Comparison of ENCODE assay signal across 34 cellular contexts in the genomic region with DNA sequence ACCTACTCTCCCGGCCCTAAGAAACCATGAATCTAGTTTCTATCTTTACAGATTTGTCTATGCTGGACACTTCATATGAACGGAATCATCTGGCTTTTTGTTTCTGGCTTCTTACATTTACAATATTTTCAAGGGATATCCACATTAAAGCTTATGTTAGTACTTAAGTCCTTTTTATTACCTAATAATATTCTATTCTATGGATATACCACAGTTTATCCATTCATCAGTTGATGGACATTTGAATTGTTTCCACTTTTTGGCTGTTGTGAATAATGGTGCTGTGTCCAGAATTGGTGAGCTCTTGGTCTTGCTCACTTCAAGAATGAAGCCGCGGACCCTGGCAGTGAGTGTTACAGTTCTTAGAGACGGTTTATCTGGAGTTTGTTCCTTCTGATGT.
"Had no signal": no experiment of that assay in that cellular context is flagged by ENCODE, and none has a peak within 500 bp of the region (broad histone marks: within the 10 kb centered on the region; RNA-seq: fewer than 3 reads in every experiment).

No MANE protein-coding gene starts in this region.

- H3K4me3 ChIP-seq: MG63 had no signal

- H3K27ac ChIP-seq: KMS-11 had no signal

- H3K27me3 ChIP-seq: MG63 had no signal

- H3K9ac ChIP-seq: KMS-11 had no signal

- DNase-seq: Karpas-422, Kasumi-1, KG1, MG63, MM.1S, MV-4-11, NCI-H1048, NCI-H1092, NCI-H1092 treated with DMSO at 0.1 percent for 48 hours, NCI-H1105, NCI-H1105 treated with DMSO at 0.1 percent for 48 hours, NCI-H1417, NCI-H1417 treated with DMSO at 0.1 percent for 48 hours, NCI-H1436, NCI-H1436 treated with DMSO at 0.1 percent for 48 hours, NCI-H146, NCI-H1694, NCI-H1694 treated with DMSO at 0.1 percent for 48 hours, NCI-H187, NCI-H187 treated with DMSO at 0.1 percent for 48 hours, NCI-H1930, NCI-H2029, NCI-H2029 treated with DMSO at 0.1 percent for 48 hours, NCI-H2081, NCI-H2081 treated with DMSO at 0.1 percent for 48 hours, NCI-H2107, NCI-H2171, NCI-H2171 treated with DMSO at 0.1 percent for 48 hours, NCI-H2227 treated with DMSO at 0.1 percent for 48 hours, NCI-H226, NCI-H345, NCI-H446, NCI-H446 treated with DMSO at 0.1 percent for 48 hours had no signal

- H3K4me2 ChIP-seq: KMS-11 had no signal
